Comparison of ENCODE assay signal across 8 cellular contexts in genomic region chr1:173477286-173478098, GRCh38. TPM values are rescaled to one million over a fixed set of nuclear protein-coding genes. Genes with fewer than 3 reads are reported as not detected.
DNase-seq lines count a peak whose midpoint lies in the region; ATAC-seq and TF ChIP-seq lines count a peak whose summit lies in the region.

Gene PRDX6, plus strand, starts transcription at chr1:173477335. Its CDS starts 63 bp downstream, at chr1:173477398.

- 0% methylated on average over 69 of the region's 69 CpGs for WGBS in lung, 2 donors

- CTCF ChIA-PET in activated B cell treated with CpG ODN at 0.5 μM for 24 hours (lab: Charles Lee) = interaction anchor here (1.2 to 3.5 kb wide), 3 partner anchors 47 to 733 kb away, joined by 4 to 28 read pairs (median 4); no protein-coding TSS in a partner anchor

- H3K27ac ChIP-seq in lung (ENCODE audit: low read depth in 1 of 2, low read length in 1 of 2) = peak within 1 kb of the TSS; percentile 97 to 99

- peak; percentile 63 for ATAC-seq in GM18511 (IDR thresholded peaks at IDR 0.05; ENCODE audit: unreplicated experiment)
- peak; percentile 54 for ATAC-seq in HG02970 (IDR thresholded peaks at IDR 0.05; ENCODE audit: low FRiP score, unreplicated experiment)
- ATAC-seq in activated B cell treated with CpG ODN at 0.5 μM for 24 hours (ENCODE audit: low read depth) = peak; percentile 25
- ATAC-seq in lung (ENCODE audit: insufficient read depth, low FRiP score) = peak; percentile 24
- ATAC-seq in stimulated activated memory B cell treated with anti-CD40 and anti-IgM and Interleukin-4, amounts not matched to agents 10 μg/mL and 1 μg/mL and 100 μg/mL, for 72 hours = peak; percentile 63

- peak within 1 kb of the TSS; percentile 95 for H3K27ac Mint-ChIP-seq in activated B cell treated with CpG ODN at 0.5 μM for 24 hours
- peak within 1 kb of the TSS; percentile 85 for H3K27ac Mint-ChIP-seq in stimulated activated memory B cell treated with anti-CD40 and anti-IgM and Interleukin-4, amounts not matched to agents 10 μg/mL and 1 μg/mL and 100 μg/mL, for 72 hours

- intact Hi-C loops in activated B cell treated with CpG ODN at 0.5 μM for 24 hours (cut with micrococcal nuclease) = loop anchor here (1.0 to 5.0 kb wide), 10 partner anchors 46 to 1545 kb away; partner anchors contain the start of genes CACYBP, CENPL, DARS2 and MRPS14

- H3K4me1 ChIP-seq in lung (ENCODE audit: control insufficient read depth in 2 of 2, insufficient read depth in 2 of 2, low read length in 2 of 2) = peaks cover 2 to 19% of the 10 kb centered on the region in 2 donors

- TF ChIP-seq CTCF in activated B cell treated with CpG ODN at 0.5 μM for 24 hours (IDR thresholded peaks at IDR 0.05) = no peak
- TF ChIP-seq CTCF in lung (IDR thresholded peaks at IDR 0.05; ENCODE audit: control extremely low read depth, extremely low read depth) = no peak

- no peaks in the 10 kb centered on the region for H3K27me3 ChIP-seq in lung (ENCODE audit: control insufficient read depth, insufficient read depth)

- peaks cover 40% of the 10 kb centered on the region for H3K4me1 Mint-ChIP-seq in activated B cell treated with CpG ODN at 0.5 μM for 24 hours
- H3K4me1 Mint-ChIP-seq in stimulated activated memory B cell treated with anti-CD40 and anti-IgM and Interleukin-4, amounts not matched to agents 10 μg/mL and 1 μg/mL and 100 μg/mL, for 72 hours = peaks cover 49% of the 10 kb centered on the region

- in situ Hi-C loops in ACHN (cut with HindIII; ENCODE audit: low pct_ligation_motif_present, low pct_unique_long_range_greater_than_20kb, low sequenced_read_pairs) = no loop called here

- peak within 1 kb of the TSS; percentile 93 for H3K4me3 ChIP-seq in lung

- peak within 1 kb of the TSS; percentile 92 for H3K4me3 Mint-ChIP-seq in activated B cell treated with CpG ODN at 0.5 μM for 24 hours
- H3K4me3 Mint-ChIP-seq in stimulated activated memory B cell treated with anti-CD40 and anti-IgM and Interleukin-4, amounts not matched to agents 10 μg/mL and 1 μg/mL and 100 μg/mL, for 72 hours = peak within 1 kb of the TSS; percentile 86

- DNase-seq in ACHN (peak; percentile 50), NCI-H187 treated with DMSO at 0.1 percent for 48 hours (lab: John Stamatoyannopoulos, UW) (peak; percentile 87), activated B cell treated with CpG ODN at 0.5 μM for 24 hours (peak; percentile 69), lung (ENCODE audit: low spot score) (peak; percentile 84)
- DNase-seq in effector CD8-positive, alpha-beta T cell (lab: John Stamatoyannopoulos, UW) = peak; percentile 83

- H3K36me3 Mint-ChIP-seq in activated B cell treated with CpG ODN at 0.5 μM for 24 hours (ENCODE audit: low read depth) = peaks cover 27% of the 10 kb centered on the region
- H3K36me3 Mint-ChIP-seq in stimulated activated memory B cell treated with anti-CD40 and anti-IgM and Interleukin-4, amounts not matched to agents 10 μg/mL and 1 μg/mL and 100 μg/mL, for 72 hours = peaks cover 31% of the 10 kb centered on the region

- H3K9me3 ChIP-seq in lung (ENCODE audit: control insufficient read depth in 2 of 2, insufficient read depth in 1 of 2, low read length in 1 of 2) = no peaks in the 10 kb centered on the region

- peaks cover 7 to 15% of the 10 kb centered on the region in 2 donors for H3K36me3 ChIP-seq in lung (ENCODE audit: control insufficient read depth in 2 of 2, insufficient read depth in 2 of 2, low read length in 2 of 2)

- POLR2A ChIA-PET in activated B cell treated with CpG ODN at 0.5 μM for 24 hours (lab: Charles Lee) = interaction anchor here (0.6 to 3.1 kb wide), 21 partner anchors 12 to 1545 kb away, joined by 3 to 25 read pairs (median 6); partner anchors contain the start of genes CACYBP, CENPL, DARS2 and GAS5

- no peaks in the 10 kb centered on the region for H3K9me3 Mint-ChIP-seq in activated B cell treated with CpG ODN at 0.5 μM for 24 hours
- H3K9me3 Mint-ChIP-seq in stimulated activated memory B cell treated with anti-CD40 and anti-IgM and Interleukin-4, amounts not matched to agents 10 μg/mL and 1 μg/mL and 100 μg/mL, for 72 hours = no peaks in the 10 kb centered on the region

- H3K27me3 Mint-ChIP-seq in activated B cell treated with CpG ODN at 0.5 μM for 24 hours = no peaks in the 10 kb centered on the region
- H3K27me3 Mint-ChIP-seq in stimulated activated memory B cell treated with anti-CD40 and anti-IgM and Interleukin-4, amounts not matched to agents 10 μg/mL and 1 μg/mL and 100 μg/mL, for 72 hours = no peaks in the 10 kb centered on the region

RNA-seq across cellular contexts. Expression of gene PRDX6, which starts in this region (rescaled TPM):
- total RNA-seq in activated B cell treated with CpG ODN at 0.5 μM for 24 hours (125 and 129 TPM in 2 replicates), lung (100 to 1,000 TPM; 170 to 273 TPM)
- polyA plus RNA-seq in lung = 100 to 1,000 TPM; 219 to 347 TPM

Comparison
In these comparisons a context has a peak if more than half of its experiments do, and no peak if none do; other contexts are left out.
1. Peak in every context shown above with its lines: DNase-seq, ATAC-seq, H3K4me3 ChIP-seq and H3K27ac ChIP-seq.